ENCODE assay signal across 1 cellular context in the genomic region with DNA sequence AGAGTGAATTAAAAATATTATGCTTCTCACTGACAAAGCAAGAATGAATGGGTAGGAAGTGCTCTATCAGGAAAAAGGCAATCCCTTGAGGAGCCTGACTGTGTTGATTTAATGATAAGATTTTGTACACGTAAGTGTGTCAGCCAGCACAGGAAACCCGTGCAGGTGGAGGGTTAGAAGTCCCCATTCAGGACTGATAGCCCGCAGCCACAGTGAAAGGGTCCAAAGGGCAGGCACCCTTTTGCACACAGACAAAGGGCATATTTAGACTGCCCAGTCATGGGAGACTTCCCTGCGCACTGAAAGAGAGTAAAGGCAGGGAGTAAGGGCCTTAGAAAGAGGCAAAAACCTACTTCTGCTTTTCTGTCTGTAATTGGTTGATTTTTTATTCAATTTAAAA.
TF ChIP-seq lines count a peak whose summit lies in the region.

No MANE protein-coding gene starts in this region.

TF ChIP-seq in HepG2, 621 proteins besides CTCF, POLR2A, EP300 and RAD21 (continued from another document and continues in another):
- no peak for TF ChIP-seq ZNF609 (CRISPR knock-in tag; IDR thresholded peaks at IDR 0.05; ENCODE audit: borderline replicate concordance)
- TF ChIP-seq ZFP36 (IDR thresholded peaks at IDR 0.05; ENCODE audit: borderline replicate concordance, low read depth, low read length, partially characterized antibody), result no peak
- no peak for TF ChIP-seq HCFC1 (IDR thresholded peaks at IDR 0.05; ENCODE audit: low read depth, low read length)
- no peak for TF ChIP-seq KLF15 (CRISPR knock-in tag; IDR thresholded peaks at IDR 0.05; ENCODE audit: borderline replicate concordance)
- TF ChIP-seq ZNF251 (CRISPR knock-in tag; IDR thresholded peaks at IDR 0.05), result no peak
- 0 out of 2 replicates have a peak, but pooled peaks have one; percentile 6 for TF ChIP-seq ZNF598 (CRISPR knock-in tag; IDR thresholded peaks at IDR 0.05; ENCODE audit: borderline replicate concordance)
- TF ChIP-seq MNT (IDR thresholded peaks at IDR 0.05), result no peak
- TF ChIP-seq KMT2B (CRISPR knock-in tag; IDR thresholded peaks at IDR 0.05), result peak; percentile 39; the same call in 1 of the 2 replicates
- no peak for TF ChIP-seq NRL (CRISPR knock-in tag; IDR thresholded peaks at IDR 0.05; ENCODE audit: borderline replicate concordance)
- peak; percentile 63; the same call in 1 of the 2 replicates for TF ChIP-seq ZNF281 (CRISPR knock-in tag; IDR thresholded peaks at IDR 0.05; ENCODE audit: borderline replicate concordance)
- TF ChIP-seq, protein P1, sequence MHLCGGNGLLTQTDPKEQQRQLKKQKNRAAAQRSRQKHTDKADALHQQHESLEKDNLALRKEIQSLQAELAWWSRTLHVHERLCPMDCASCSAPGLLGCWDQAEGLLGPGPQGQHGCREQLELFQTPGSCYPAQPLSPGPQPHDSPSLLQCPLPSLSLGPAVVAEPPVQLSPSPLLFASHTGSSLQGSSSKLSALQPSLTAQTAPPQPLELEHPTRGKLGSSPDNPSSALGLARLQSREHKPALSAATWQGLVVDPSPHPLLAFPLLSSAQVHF (CRISPR knock-in tag; IDR thresholded peaks at IDR 0.05), result no peak
- TF ChIP-seq ZNF883 (CRISPR knock-in tag; IDR thresholded peaks at IDR 0.05; ENCODE audit: not compliant biosample characterization), result no peak
- TF ChIP-seq PAWR (CRISPR knock-in tag; IDR thresholded peaks at IDR 0.05; ENCODE audit: borderline replicate concordance), result no peak
- no peak for TF ChIP-seq MYNN (CRISPR knock-in tag; IDR thresholded peaks at IDR 0.05; ENCODE audit: low read depth)
- TF ChIP-seq GATAD1 (CRISPR knock-in tag; IDR thresholded peaks at IDR 0.05), result no peak
- TF ChIP-seq ZNF841 (CRISPR knock-in tag; IDR thresholded peaks at IDR 0.05; ENCODE audit: borderline replicate concordance), result no peak
- TF ChIP-seq ZNF331 (CRISPR knock-in tag; IDR thresholded peaks at IDR 0.05), result peak; percentile 80
- TF ChIP-seq ZNF501 (CRISPR knock-in tag; IDR thresholded peaks at IDR 0.05), result no peak
- TF ChIP-seq CEBPG (CRISPR knock-in tag; IDR thresholded peaks at IDR 0.05), result no peak; the same call in 1 of the 2 replicates
- peak; percentile 90; the same call in 1 of the 2 replicates for TF ChIP-seq GATA4 (IDR thresholded peaks at IDR 0.05; ENCODE audit: borderline replicate concordance, low read depth)
- no peak for TF ChIP-seq ZNF232 (CRISPR knock-in tag; IDR thresholded peaks at IDR 0.05; ENCODE audit: borderline replicate concordance)
- no peak for TF ChIP-seq IKZF4 (CRISPR knock-in tag; IDR thresholded peaks at IDR 0.05; ENCODE audit: borderline replicate concordance, low read depth, not compliant biosample characterization)
- peak; percentile 75 for TF ChIP-seq ISL2 (CRISPR knock-in tag; IDR thresholded peaks at IDR 0.05)
- no peak for TF ChIP-seq ZNF101 (CRISPR knock-in tag; IDR thresholded peaks at IDR 0.05; ENCODE audit: borderline replicate concordance, low read depth)
- peak; percentile 71 for TF ChIP-seq DMAP1 (CRISPR knock-in tag; IDR thresholded peaks at IDR 0.05)
- no peak for TF ChIP-seq ZNF34 (CRISPR knock-in tag; IDR thresholded peaks at IDR 0.05; ENCODE audit: borderline replicate concordance)
- TF ChIP-seq ZBTB3 (CRISPR knock-in tag; IDR thresholded peaks at IDR 0.05; ENCODE audit: borderline replicate concordance, low read depth), result no peak
- no peak for TF ChIP-seq HOXA5 (CRISPR knock-in tag; IDR thresholded peaks at IDR 0.05)
- peak; percentile 94; the same call in 1 of the 2 replicates for TF ChIP-seq NCOR1 (IDR thresholded peaks at IDR 0.05; ENCODE audit: borderline replicate concordance, low read length)
- TF ChIP-seq ZNF652 (CRISPR knock-in tag; IDR thresholded peaks at IDR 0.05; ENCODE audit: borderline replicate concordance, low read depth), result 0 out of 2 replicates have a peak, but pooled peaks have one; percentile 36
- no peak for TF ChIP-seq ZFP41 (CRISPR knock-in tag; IDR thresholded peaks at IDR 0.05; ENCODE audit: borderline replicate concordance)
- TF ChIP-seq NR2F6 (IDR thresholded peaks at IDR 0.05), result peak; percentile 78
- peak; percentile 83 for TF ChIP-seq NR2F6 (CRISPR knock-in tag; IDR thresholded peaks at IDR 0.05)
- no peak; the same call in 1 of the 2 replicates for TF ChIP-seq PHF8 (CRISPR knock-in tag; IDR thresholded peaks at IDR 0.05)
- peak; percentile 83 for TF ChIP-seq CBX1 (IDR thresholded peaks at IDR 0.05; ENCODE audit: low read depth)
- TF ChIP-seq, protein P2, sequence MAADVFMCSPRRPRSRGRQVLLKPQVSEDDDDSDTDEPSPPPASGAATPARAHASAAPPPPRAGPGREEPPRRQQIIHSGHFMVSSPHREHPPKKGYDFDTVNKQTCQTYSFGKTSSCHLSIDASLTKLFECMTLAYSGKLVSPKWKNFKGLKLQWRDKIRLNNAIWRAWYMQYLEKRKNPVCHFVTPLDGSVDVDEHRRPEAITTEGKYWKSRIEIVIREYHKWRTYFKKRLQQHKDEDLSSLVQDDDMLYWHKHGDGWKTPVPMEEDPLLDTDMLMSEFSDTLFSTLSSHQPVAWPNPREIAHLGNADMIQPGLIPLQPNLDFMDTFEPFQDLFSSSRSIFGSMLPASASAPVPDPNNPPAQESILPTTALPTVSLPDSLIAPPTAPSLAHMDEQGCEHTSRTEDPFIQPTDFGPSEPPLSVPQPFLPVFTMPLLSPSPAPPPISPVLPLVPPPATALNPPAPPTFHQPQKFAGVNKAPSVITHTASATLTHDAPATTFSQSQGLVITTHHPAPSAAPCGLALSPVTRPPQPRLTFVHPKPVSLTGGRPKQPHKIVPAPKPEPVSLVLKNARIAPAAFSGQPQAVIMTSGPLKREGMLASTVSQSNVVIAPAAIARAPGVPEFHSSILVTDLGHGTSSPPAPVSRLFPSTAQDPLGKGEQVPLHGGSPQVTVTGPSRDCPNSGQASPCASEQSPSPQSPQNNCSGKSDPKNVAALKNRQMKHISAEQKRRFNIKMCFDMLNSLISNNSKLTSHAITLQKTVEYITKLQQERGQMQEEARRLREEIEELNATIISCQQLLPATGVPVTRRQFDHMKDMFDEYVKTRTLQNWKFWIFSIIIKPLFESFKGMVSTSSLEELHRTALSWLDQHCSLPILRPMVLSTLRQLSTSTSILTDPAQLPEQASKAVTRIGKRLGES (CRISPR knock-in tag; IDR thresholded peaks at IDR 0.05; ENCODE audit: borderline replicate concordance), result no peak
- no peak for TF ChIP-seq ZNF10 (CRISPR knock-in tag; IDR thresholded peaks at IDR 0.05; ENCODE audit: borderline replicate concordance, low read depth)
- TF ChIP-seq KAT8 (CRISPR knock-in tag; IDR thresholded peaks at IDR 0.05), result peak; percentile 73
- no peak for TF ChIP-seq ATAD3A (CRISPR knock-in tag; IDR thresholded peaks at IDR 0.05)
- TF ChIP-seq ZNF180 (CRISPR knock-in tag; IDR thresholded peaks at IDR 0.05; ENCODE audit: borderline replicate concordance, low read depth), result no peak
- TF ChIP-seq TP53 (CRISPR knock-in tag; conservative IDR thresholded peaks at IDR 0.05), result no peak
- TF ChIP-seq ZNF138 (CRISPR knock-in tag; IDR thresholded peaks at IDR 0.05; ENCODE audit: low read depth), result no peak
- TF ChIP-seq ZKSCAN1 (IDR thresholded peaks at IDR 0.05; ENCODE audit: low read length), result no peak
- no peak for TF ChIP-seq RARG (CRISPR knock-in tag; IDR thresholded peaks at IDR 0.05; ENCODE audit: low read depth)
- no peak for TF ChIP-seq ZNF329 (CRISPR knock-in tag; IDR thresholded peaks at IDR 0.05; ENCODE audit: low read depth)
- TF ChIP-seq, protein P3, sequence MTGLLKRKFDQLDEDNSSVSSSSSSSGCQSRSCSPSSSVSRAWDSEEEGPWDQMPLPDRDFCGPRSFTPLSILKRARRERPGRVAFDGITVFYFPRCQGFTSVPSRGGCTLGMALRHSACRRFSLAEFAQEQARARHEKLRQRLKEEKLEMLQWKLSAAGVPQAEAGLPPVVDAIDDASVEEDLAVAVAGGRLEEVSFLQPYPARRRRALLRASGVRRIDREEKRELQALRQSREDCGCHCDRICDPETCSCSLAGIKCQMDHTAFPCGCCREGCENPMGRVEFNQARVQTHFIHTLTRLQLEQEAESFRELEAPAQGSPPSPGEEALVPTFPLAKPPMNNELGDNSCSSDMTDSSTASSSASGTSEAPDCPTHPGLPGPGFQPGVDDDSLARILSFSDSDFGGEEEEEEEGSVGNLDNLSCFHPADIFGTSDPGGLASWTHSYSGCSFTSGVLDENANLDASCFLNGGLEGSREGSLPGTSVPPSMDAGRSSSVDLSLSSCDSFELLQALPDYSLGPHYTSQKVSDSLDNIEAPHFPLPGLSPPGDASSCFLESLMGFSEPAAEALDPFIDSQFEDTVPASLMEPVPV (CRISPR knock-in tag; IDR thresholded peaks at IDR 0.05), result no peak
- TF ChIP-seq RXRB (CRISPR knock-in tag; IDR thresholded peaks at IDR 0.05; ENCODE audit: borderline replicate concordance), result peak; percentile 87
- TF ChIP-seq, protein P4, sequence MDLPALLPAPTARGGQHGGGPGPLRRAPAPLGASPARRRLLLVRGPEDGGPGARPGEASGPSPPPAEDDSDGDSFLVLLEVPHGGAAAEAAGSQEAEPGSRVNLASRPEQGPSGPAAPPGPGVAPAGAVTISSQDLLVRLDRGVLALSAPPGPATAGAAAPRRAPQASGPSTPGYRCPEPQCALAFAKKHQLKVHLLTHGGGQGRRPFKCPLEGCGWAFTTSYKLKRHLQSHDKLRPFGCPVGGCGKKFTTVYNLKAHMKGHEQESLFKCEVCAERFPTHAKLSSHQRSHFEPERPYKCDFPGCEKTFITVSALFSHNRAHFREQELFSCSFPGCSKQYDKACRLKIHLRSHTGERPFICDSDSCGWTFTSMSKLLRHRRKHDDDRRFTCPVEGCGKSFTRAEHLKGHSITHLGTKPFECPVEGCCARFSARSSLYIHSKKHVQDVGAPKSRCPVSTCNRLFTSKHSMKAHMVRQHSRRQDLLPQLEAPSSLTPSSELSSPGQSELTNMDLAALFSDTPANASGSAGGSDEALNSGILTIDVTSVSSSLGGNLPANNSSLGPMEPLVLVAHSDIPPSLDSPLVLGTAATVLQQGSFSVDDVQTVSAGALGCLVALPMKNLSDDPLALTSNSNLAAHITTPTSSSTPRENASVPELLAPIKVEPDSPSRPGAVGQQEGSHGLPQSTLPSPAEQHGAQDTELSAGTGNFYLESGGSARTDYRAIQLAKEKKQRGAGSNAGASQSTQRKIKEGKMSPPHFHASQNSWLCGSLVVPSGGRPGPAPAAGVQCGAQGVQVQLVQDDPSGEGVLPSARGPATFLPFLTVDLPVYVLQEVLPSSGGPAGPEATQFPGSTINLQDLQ (CRISPR knock-in tag; IDR thresholded peaks at IDR 0.05), result no peak
- no peak for TF ChIP-seq ZNF589 (CRISPR knock-in tag; conservative IDR thresholded peaks at IDR 0.05)
- TF ChIP-seq ZNF225 (CRISPR knock-in tag; IDR thresholded peaks at IDR 0.05), result no peak
